1 cellular context compared by ENCODE assay signal in genomic region chr20:58864346-58864745, GRCh38.
TF ChIP-seq lines count a peak whose summit lies in the region.

No MANE protein-coding gene starts in this region.

TF ChIP-seq in K562, 482 proteins besides CTCF, POLR2A, EP300 and RAD21:
- TF ChIP-seq BHLHE40 (IDR thresholded peaks at IDR 0.05; ENCODE audit: low read length), result peak; percentile 81
- no peak for TF ChIP-seq ARID3A (IDR thresholded peaks at IDR 0.05; ENCODE audit: borderline replicate concordance, low read depth, low read length)
- TF ChIP-seq NBN (IDR thresholded peaks at IDR 0.05; ENCODE audit: low read depth), result no peak
- TF ChIP-seq MYC (IDR thresholded peaks at IDR 0.05; ENCODE audit: low read depth, low read length), result peak; percentile 35; the same call in 1 of the 2 replicates
- TF ChIP-seq MYC (CRISPR knock-in tag; IDR thresholded peaks at IDR 0.05; ENCODE audit: borderline replicate concordance, low read depth), result no peak
- no peak for TF ChIP-seq DACH1 (IDR thresholded peaks at IDR 0.05; ENCODE audit: partially characterized antibody)
